Comparison of ENCODE assay signal across 26 cellular contexts in the genomic region with DNA sequence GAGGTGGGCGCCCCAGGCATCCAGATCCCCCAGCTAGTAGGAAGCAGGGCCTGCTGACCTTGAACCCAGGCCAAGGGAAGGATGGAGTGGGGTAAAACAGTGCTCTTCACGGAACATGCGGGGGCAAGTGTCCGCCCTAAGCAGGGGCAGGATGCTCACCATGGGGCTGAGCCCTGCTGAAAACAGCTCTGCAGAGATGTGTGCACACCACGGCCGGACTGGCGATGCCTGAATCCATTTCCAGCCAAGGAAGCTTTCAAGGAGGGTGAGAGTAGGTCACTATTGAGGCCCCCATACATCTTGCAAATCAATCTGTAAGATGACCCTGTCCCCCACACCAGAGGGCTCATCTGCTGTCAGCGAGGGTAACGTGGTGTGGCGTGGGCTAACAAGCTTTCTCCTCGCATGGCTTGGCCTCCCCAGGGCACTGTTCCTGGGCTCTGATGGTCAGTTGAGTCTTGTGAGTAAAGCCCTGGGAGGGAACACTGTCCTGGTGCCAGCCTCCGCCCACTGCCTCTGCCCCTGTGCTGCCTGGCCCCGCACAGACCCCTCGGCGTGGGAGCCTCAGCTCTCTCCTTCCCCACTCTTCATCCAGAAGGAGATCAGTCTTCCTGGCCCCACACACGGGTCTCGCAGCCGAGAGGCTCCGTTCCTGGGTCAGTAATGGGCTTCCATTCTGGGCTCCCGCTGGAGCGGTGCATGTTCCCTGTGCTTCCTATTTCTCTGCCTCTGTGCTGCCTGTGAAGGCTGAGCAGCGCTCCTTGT.
"Had no signal": no experiment of that assay in that cellular context is flagged by ENCODE, and none has a peak within 500 bp of the region (broad histone marks: within the 10 kb centered on the region; RNA-seq: fewer than 3 reads in every experiment).

No MANE protein-coding gene starts in this region.

- H3K36me3 Mint-ChIP-seq: activated naive CD8-positive, alpha-beta T cell had no signal

- ATAC-seq: activated CD4-positive, CD25-positive, alpha-beta regulatory T cell treated with anti-CD3 and anti-CD28 coated beads, Interleukin-2, amount 50 U/mL, for 24 hours; activated CD8-positive, alpha-beta T cell treated with anti-CD3 and anti-CD28 coated beads for 36 hours; activated T-cell treated with anti-CD3 and anti-CD28 coated beads, Interleukin-2, amount 50 U/mL, for 4 hours; activated T-helper 17 cell treated with anti-CD3 and anti-CD28 coated beads, Interleukin-2, amount 50 U/mL, for 72 hours; esophagus mucosa had no signal

- H3K27ac ChIP-seq: brain microvascular endothelial cell, epithelial cell of prostate, WERI-Rb-1 had no signal

- DNase-seq: activated B cell treated with CpG ODN at 0.5 μM for 24 hours; activated CD4-positive, alpha-beta T cell treated with anti-CD3 and anti-CD28 coated beads for 48 hours; activated CD4-positive, alpha-beta T cell treated with anti-CD3 and anti-CD28 coated beads, Interleukin-2, amount 50 U/mL, for 1 hour; activated CD4-positive, alpha-beta T cell treated with anti-CD3 and anti-CD28 coated beads, Interleukin-2, amount 50 U/mL, for 48 hours; activated CD8-positive, alpha-beta memory T cell treated with anti-CD3 and anti-CD28 coated beads for 24 hours; activated CD8-positive, alpha-beta T cell treated with anti-CD3 and anti-CD28 coated beads for 36 hours; activated effector memory CD4-positive, alpha-beta T cell treated with Interleukin-2 at 50 U/mL for 16 hours; activated gamma-delta T cell treated with Interleukin-2 at 50 U/mL for 16 hours; activated naive CD4-positive, alpha-beta T cell treated with anti-CD3 and anti-CD28 coated beads, Interleukin-2, amount 50 U/mL, for 16 hours; activated naive CD4-positive, alpha-beta T cell treated with Interleukin-2 at 50 U/mL for 16 hours; activated T-cell treated with anti-CD3 and anti-CD28 coated beads, Interleukin-2, amount 50 U/mL, for 4 hours; amniotic stem cell; anterior cingulate cortex; brain microvascular endothelial cell; caudate nucleus; effector CD8-positive, alpha-beta T cell; foreskin fibroblast; T1000; WERI-Rb-1 had no signal

- H3K27me3 Mint-ChIP-seq: activated naive CD8-positive, alpha-beta T cell had no signal

- H3K27me3 ChIP-seq: brain microvascular endothelial cell had no signal

- H3K9me3 Mint-ChIP-seq: activated B cell treated with CpG ODN at 0.5 μM for 24 hours; activated CD8-positive, alpha-beta T cell treated with anti-CD3 and anti-CD28 coated beads for 36 hours; activated T-cell treated with anti-CD3 and anti-CD28 coated beads, Interleukin-2, amount 50 U/mL, for 4 hours; activated T-helper 17 cell treated with anti-CD3 and anti-CD28 coated beads, Interleukin-2, amount 50 U/mL, for 72 hours; T-helper 1 cell treated with Interleukin-12 subunit alpha and Interleukin-12 subunit beta and Interleukin-4 antibody, amounts not matched to agents 30 μg/mL and 1 μg/mL, for 36 hours; T-helper 2 cell treated with Interferon-gamma antibody and Interleukin-4, amounts not matched to agents 5 μg/mL and 100 μg/mL, for 36 hours had no signal

- H3K36me3 ChIP-seq: brain microvascular endothelial cell, WERI-Rb-1 had no signal

- H3K4me3 Mint-ChIP-seq: activated B cell treated with CpG ODN at 0.5 μM for 24 hours; activated CD8-positive, alpha-beta T cell treated with anti-CD3 and anti-CD28 coated beads for 36 hours; activated naive CD8-positive, alpha-beta T cell; activated T-cell treated with anti-CD3 and anti-CD28 coated beads, Interleukin-2, amount 50 U/mL, for 4 hours; activated T-helper 17 cell treated with anti-CD3 and anti-CD28 coated beads, Interleukin-2, amount 50 U/mL, for 72 hours; T-helper 1 cell treated with Interleukin-12 subunit alpha and Interleukin-12 subunit beta and Interleukin-4 antibody, amounts not matched to agents 30 μg/mL and 1 μg/mL, for 36 hours; T-helper 2 cell treated with Interferon-gamma antibody and Interleukin-4, amounts not matched to agents 5 μg/mL and 100 μg/mL, for 36 hours had no signal

- H3K27ac Mint-ChIP-seq: activated B cell treated with CpG ODN at 0.5 μM for 24 hours; activated CD8-positive, alpha-beta T cell treated with anti-CD3 and anti-CD28 coated beads for 36 hours; activated naive CD8-positive, alpha-beta T cell; activated T-helper 17 cell treated with anti-CD3 and anti-CD28 coated beads, Interleukin-2, amount 50 U/mL, for 72 hours; T-helper 1 cell treated with Interleukin-12 subunit alpha and Interleukin-12 subunit beta and Interleukin-4 antibody, amounts not matched to agents 30 μg/mL and 1 μg/mL, for 36 hours; T-helper 2 cell treated with Interferon-gamma antibody and Interleukin-4, amounts not matched to agents 5 μg/mL and 100 μg/mL, for 36 hours had no signal
